9 cellular contexts compared by ENCODE assay signal in genomic region chr3:17579289-17580031, GRCh38.
A peak's percentile ranks its signal among the peaks of the same experiment; 100 is the strongest.
DNase-seq lines count a peak whose midpoint lies in the region; ATAC-seq and TF ChIP-seq lines count a peak whose summit lies in the region.
"Had no signal": no experiment of that assay in that cellular context is flagged by ENCODE, and none has a peak within 500 bp of the region (broad histone marks: within the 10 kb centered on the region; RNA-seq: fewer than 3 reads in every experiment).

No MANE protein-coding gene starts in this region.

- H3K27ac ChIP-seq in breast epithelium, result no peak overlapping the region
- H3K27ac ChIP-seq in upper lobe of right lung, result no peak overlapping the region
- no peak overlapping the region for H3K27ac ChIP-seq in tibial nerve

- no peaks in the 10 kb centered on the region for H3K9me3 Mint-ChIP-seq in MCF 10A (ENCODE audit: unreplicated experiment)
- H3K9me3 Mint-ChIP-seq in glutamatergic neuron (ENCODE audit: unreplicated experiment), result no peaks in the 10 kb centered on the region
- H3K9me3 Mint-ChIP-seq: activated T-helper 2 cell treated with anti-CD3 and anti-CD28 coated beads, Interferon-gamma antibody, Interleukin-2, Interleukin-4, amounts not matched to agents 10 μg/mL and 5 μg/mL and 100 μg/mL, durations not matched to agents 14 hours and 24 hours and 36 hours had no signal

- no peaks in the 10 kb centered on the region for H3K27me3 ChIP-seq in breast epithelium
- no peaks in the 10 kb centered on the region for H3K27me3 ChIP-seq in upper lobe of right lung
- no peaks in the 10 kb centered on the region for H3K27me3 ChIP-seq in BE2C
- H3K27me3 ChIP-seq in tibial nerve, result no peaks in the 10 kb centered on the region

- CTCF ChIA-PET in MCF 10A (lab: Yijun Ruan, JAX), result no interaction called here

- H3K4me1 ChIP-seq in breast epithelium (no peaks in the 10 kb centered on the region), upper lobe of right lung (peaks cover 4% of the 10 kb centered on the region), BE2C (peaks cover 3% of the 10 kb centered on the region; the same call in 1 of the 2 replicates), tibial nerve (peaks cover 0 to 20% (median 4%) of the 10 kb centered on the region in 4 donors)

- BruUV-seq in MCF 10A (replicated peaks; lab: Mats Ljungman, UMichigan), result no TSS peak

- POLR2A ChIA-PET in MCF 10A (lab: Yijun Ruan, JAX), result interaction anchor here (0.5 to 1.2 kb wide), 5 partner anchors 25 to 1089 kb away, joined by 3 to 5 read pairs (median 3); no protein-coding TSS in a partner anchor

- H3K36me3 Mint-ChIP-seq in MCF 10A (ENCODE audit: insufficient read depth, unreplicated experiment) (no peaks in the 10 kb centered on the region), glutamatergic neuron (ENCODE audit: unreplicated experiment) (no peaks in the 10 kb centered on the region)

- H3K27ac Mint-ChIP-seq in MCF 10A (ENCODE audit: low read depth, unreplicated experiment), result no peak overlapping the region
- no peak overlapping the region for H3K27ac Mint-ChIP-seq in glutamatergic neuron (ENCODE audit: unreplicated experiment)
- H3K27ac Mint-ChIP-seq: activated T-helper 2 cell treated with anti-CD3 and anti-CD28 coated beads, Interferon-gamma antibody, Interleukin-2, Interleukin-4, amounts not matched to agents 10 μg/mL and 5 μg/mL and 100 μg/mL, durations not matched to agents 14 hours and 24 hours and 36 hours had no signal

- H3K4me3 ChIP-seq in breast epithelium (no peak overlapping the region), upper lobe of right lung (no peak overlapping the region), BE2C (ENCODE audit: low read depth, low read length) (no peak overlapping the region), tibial nerve (no peak overlapping the region)

- no peaks in the 10 kb centered on the region for H3K9me3 ChIP-seq in breast epithelium
- H3K9me3 ChIP-seq in upper lobe of right lung, result no peaks in the 10 kb centered on the region
- no peaks in the 10 kb centered on the region for H3K9me3 ChIP-seq in BE2C
- no peaks in the 10 kb centered on the region for H3K9me3 ChIP-seq in tibial nerve

- intact Hi-C loops in MCF 10A (cut with micrococcal nuclease), result loop anchor here (5.0 kb wide), 1 partner anchor 58 kb away; no protein-coding TSS in a partner anchor
- intact Hi-C loops in breast epithelium (cut with DNase I; ENCODE audit: low total_unique reads), result loop anchor here (5.0 kb wide), 1 partner anchor 1103 kb away; no protein-coding TSS in a partner anchor
- intact Hi-C loops in upper lobe of right lung (cut with DNase I), result no loop called here

- TF ChIP-seq CTCF in MCF 10A (IDR thresholded peaks at IDR 0.05; ENCODE audit: unreplicated experiment), result no peak
- no peak for TF ChIP-seq CTCF in breast epithelium (IDR thresholded peaks at IDR 0.05)
- no peak for TF ChIP-seq CTCF in upper lobe of right lung (IDR thresholded peaks at IDR 0.05)
- TF ChIP-seq CTCF in glutamatergic neuron (IDR thresholded peaks at IDR 0.05; ENCODE audit: partially characterized antibody, unreplicated experiment), result no peak
- no peak for TF ChIP-seq CTCF in BE2C (IDR thresholded peaks at IDR 0.05; ENCODE audit: low read depth, low read length)
- no peak for TF ChIP-seq CTCF in tibial nerve (IDR thresholded peaks at IDR 0.05)

- H3K36me3 ChIP-seq in breast epithelium (no peaks in the 10 kb centered on the region), upper lobe of right lung (no peaks in the 10 kb centered on the region), BE2C (no peaks in the 10 kb centered on the region), tibial nerve (no peaks in the 10 kb centered on the region)

- no peak for TF ChIP-seq POLR2A in breast epithelium (IDR thresholded peaks at IDR 0.05)
- no peak for TF ChIP-seq POLR2A in tibial nerve (IDR thresholded peaks at IDR 0.05)

- peaks cover 11% of the 10 kb centered on the region for H3K4me1 Mint-ChIP-seq in MCF 10A (ENCODE audit: insufficient read depth, unreplicated experiment)
- H3K4me1 Mint-ChIP-seq in glutamatergic neuron (ENCODE audit: low read depth, unreplicated experiment), result no peaks in the 10 kb centered on the region

- H3K4me3 Mint-ChIP-seq in MCF 10A (ENCODE audit: unreplicated experiment) (no peak overlapping the region), glutamatergic neuron (ENCODE audit: unreplicated experiment) (no peak overlapping the region)

- no peak for TF ChIP-seq EP300 in tibial nerve (IDR thresholded peaks at IDR 0.05)

- ATAC-seq in HG03097 (IDR thresholded peaks at IDR 0.05; ENCODE audit: low FRiP score, unreplicated experiment) (peak; percentile 94), upper lobe of right lung (peak; percentile 35)

- WGBS in tibial nerve, 2 donors, result 63 to 75% methylated on average over 3 of the region's 3 CpGs

- no peaks in the 10 kb centered on the region for H3K27me3 Mint-ChIP-seq in MCF 10A (ENCODE audit: insufficient read depth, unreplicated experiment)
- no peaks in the 10 kb centered on the region for H3K27me3 Mint-ChIP-seq in glutamatergic neuron (ENCODE audit: unreplicated experiment)

- DNase-seq in MCF 10A (ENCODE audit: unreplicated experiment) (peak; percentile 33), breast epithelium (ENCODE audit: low spot score in 2 of 2) (no peak), SIG-M5 (lab: John Stamatoyannopoulos, UW) (peak; percentile 16), upper lobe of right lung (no peak), glutamatergic neuron (no peak), BE2C (no peak), tibial nerve (ENCODE audit: low spot score in 2 of 2) (no peak)

Comparison
In these comparisons a context has a peak if more than half of its experiments do, and no peak if none do; other contexts are left out.
1. DNase-seq: peak in MCF 10A (single experiment) and SIG-M5 (single experiment); none in breast epithelium (0 of 2), upper lobe of right lung (single experiment), glutamatergic neuron (single experiment), BE2C (single experiment) and tibial nerve (0 of 2).